Comparison of ENCODE assay signal across 13 cellular contexts in the genomic region with DNA sequence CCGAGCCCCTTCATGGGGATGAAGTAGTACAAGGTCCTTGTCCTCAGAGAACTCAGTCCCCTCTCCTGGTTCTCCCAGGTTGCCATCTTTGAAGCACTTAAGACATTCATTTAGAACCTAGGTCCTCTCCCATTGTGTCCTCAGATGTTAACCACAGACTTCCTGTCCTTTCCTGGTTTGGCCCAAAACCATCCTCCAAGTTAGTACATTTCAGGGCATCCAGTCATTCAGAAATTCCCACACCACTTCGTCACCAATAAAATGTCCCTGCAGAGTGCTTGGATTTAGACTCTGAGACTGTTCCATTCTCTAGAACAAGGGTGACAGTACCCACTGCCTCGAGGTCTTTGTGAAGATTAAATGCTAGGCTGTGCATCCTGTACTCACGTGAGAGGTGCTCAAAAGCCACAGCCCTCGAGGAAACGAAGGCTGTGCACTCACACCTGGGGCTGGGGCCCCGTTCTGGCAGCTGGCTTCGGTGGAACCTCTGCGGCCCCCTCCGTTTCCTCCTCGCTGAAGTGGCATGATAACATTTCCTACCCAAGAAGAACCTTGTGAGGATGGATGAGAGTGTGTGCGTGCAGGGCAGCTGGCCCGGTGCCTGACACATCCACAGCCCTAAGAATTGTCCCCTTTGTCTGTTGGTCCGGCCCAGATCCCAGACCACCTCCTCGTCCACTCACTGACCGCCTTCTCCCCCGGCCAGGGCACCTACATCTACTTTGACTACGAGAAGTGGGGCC. TPM values are rescaled to one million over a fixed set of nuclear protein-coding genes. Genes with fewer than 3 reads are reported as not detected.
DNase-seq lines count a peak whose midpoint lies in the region; ATAC-seq, FAIRE-seq and TF ChIP-seq lines count a peak whose summit lies in the region.
"Had no signal": no experiment of that assay in that cellular context is flagged by ENCODE, and none has a peak within 500 bp of the region (broad histone marks: within the 10 kb centered on the region; RNA-seq: fewer than 3 reads in every experiment).

No MANE protein-coding gene starts in this region.

- TF ChIP-seq CTCF in K562 (IDR thresholded peaks at IDR 0.05 in 2 of 3, conservative IDR thresholded peaks at IDR 0.05 in 1 of 3; ENCODE audit: insufficient read depth in 2 of 3, low read depth in 1 of 3, low read length in 3 of 3) (no peak), neutrophil (IDR thresholded peaks at IDR 0.05) (no peak)

- peak; percentile 49 for DNase-seq in activated T-cell treated with anti-CD3 and anti-CD28 coated beads, Interleukin-2, amount 50 U/mL, for 24 hours
- DNase-seq in activated T-cell treated with anti-CD3 and anti-CD28 coated beads for 4 hours (no peak), RPMI7951 (ENCODE audit: low read depth) (peak; percentile 82), K562 (ENCODE audit: extremely low read depth in 1 of 4, low spot score in 3 of 4) (no peak), MV-4-11 (lab: John Stamatoyannopoulos, UW) (no peak), cortex of kidney (lab: John Stamatoyannopoulos, UW) (no peak)
- DNase-seq: hippocampal formation, NCI-H1417 treated with DMSO at 0.1 percent for 48 hours, NCI-H82 had no signal

- ATAC-seq in K562: no peak
- no peak for ATAC-seq in HG03135 (IDR thresholded peaks at IDR 0.05; ENCODE audit: unreplicated experiment)

- POLR2A ChIA-PET in K562 (lab: Yijun Ruan, JAX): interaction anchor here (1.1 kb wide), 1 partner anchor 18 kb away, joined by 3 read pairs; no protein-coding TSS in a partner anchor

- H3K27me3 ChIP-seq in K562 (ENCODE audit: control insufficient read depth in 2 of 2, insufficient read depth in 2 of 2, low read length in 2 of 2): no peaks in the 10 kb centered on the region
- H3K27me3 ChIP-seq in neutrophil: no peaks in the 10 kb centered on the region

- FAIRE-seq in K562 (lab: Jason Lieb, UNC): no peak

- CTCF ChIA-PET in K562 (lab: Yijun Ruan, JAX; ENCODE audit: low intra/inter-chr PET ratio): no interaction called here

- 88% methylated on average over 15 of the region's 18 CpGs for WGBS in K562 (ENCODE audit: insufficient coverage, low coverage, missing lambda C conversion rate)

- H3K79me2 ChIP-seq in K562 (ENCODE audit: control insufficient read depth, insufficient read depth, low read length): peaks cover 11% of the 10 kb centered on the region; the same call in 2 of the 3 replicates

- H3K4me3 ChIP-seq in K562 (no peak overlapping the region), neutrophil (ENCODE audit: low read depth in 1 of 2, low read length in 1 of 2) (no peak overlapping the region)
- H3K4me3 ChIP-seq: coronary artery had no signal

- H3K27ac ChIP-seq in K562 (ENCODE audit: extremely low read depth, low read depth, low read length) (no peak overlapping the region), neutrophil (peak overlapping the region; percentile 52)
- H3K27ac ChIP-seq: coronary artery, HL-60 had no signal

- no peak overlapping the region for H3K9ac ChIP-seq in K562 (ENCODE audit: insufficient read depth in 1 of 2, low read depth in 2 of 2, low read length in 2 of 2)

- BruUV-seq in K562 (replicated peaks; lab: Mats Ljungman, UMichigan): TSS peak; percentile 21

- no peak for TF ChIP-seq EP300 in K562 (IDR thresholded peaks at IDR 0.05; ENCODE audit: low read length)

- peaks cover 7 to 11% of the 10 kb centered on the region in 2 experiments; a peak in 4 of 5 replicates for H3K4me1 ChIP-seq in K562 (replicated peaks in 1 of 2; ENCODE audit: control insufficient read depth in 2 of 2, insufficient read depth in 2 of 2, low read length in 2 of 2)
- peaks cover 18 to 19% of the 10 kb centered on the region in 2 experiments for H3K4me1 ChIP-seq in neutrophil (ENCODE audit: control insufficient read depth in 1 of 2, insufficient read depth in 1 of 2, low read depth in 1 of 2, low read length in 1 of 2)

- intact Hi-C loops in K562 (cut with micrococcal nuclease): no loop called here

- peak; percentile 50 for TF ChIP-seq POLR2A in K562 (conservative IDR thresholded peaks at IDR 0.05)

- H3K9me1 ChIP-seq in K562 (ENCODE audit: control insufficient read depth, insufficient read depth, low read length): no peaks in the 10 kb centered on the region

- H3K4me2 ChIP-seq in K562 (ENCODE audit: insufficient read depth, low read length): no peak overlapping the region

- peak overlapping the region; percentile 91 for H3K27ac Mint-ChIP-seq in activated T-cell treated with anti-CD3 and anti-CD28 coated beads, Interleukin-2, amount 50 U/mL, for 24 hours

- no peaks in the 10 kb centered on the region for H3K9me3 Mint-ChIP-seq in activated T-cell treated with anti-CD3 and anti-CD28 coated beads, Interleukin-2, amount 50 U/mL, for 24 hours

- no peaks in the 10 kb centered on the region; the same call in 1 of the 2 replicates for H4K20me1 ChIP-seq in K562 (replicated peaks; ENCODE audit: control insufficient read depth, insufficient read depth, low read length)

- H3K9me3 ChIP-seq in K562 (replicated peaks; ENCODE audit: control insufficient read depth, insufficient read depth, low read depth, low read length) (no peaks in the 10 kb centered on the region), neutrophil (no peaks in the 10 kb centered on the region)

- H3K27me3 Mint-ChIP-seq in activated T-cell treated with anti-CD3 and anti-CD28 coated beads, Interleukin-2, amount 50 U/mL, for 24 hours: no peaks in the 10 kb centered on the region

- H3K4me3 Mint-ChIP-seq in activated T-cell treated with anti-CD3 and anti-CD28 coated beads, Interleukin-2, amount 50 U/mL, for 24 hours: no peak overlapping the region

- H3K4me1 Mint-ChIP-seq in activated T-cell treated with anti-CD3 and anti-CD28 coated beads, Interleukin-2, amount 50 U/mL, for 24 hours (ENCODE audit: low read depth): peaks cover 44% of the 10 kb centered on the region

- in situ Hi-C loops in K562 (cut with MboI): no loop called here

- H3K36me3 Mint-ChIP-seq in activated T-cell treated with anti-CD3 and anti-CD28 coated beads, Interleukin-2, amount 50 U/mL, for 24 hours (ENCODE audit: low read depth): peaks cover 89% of the 10 kb centered on the region

- H2AFZ ChIP-seq in K562 (ENCODE audit: low read depth, low read length): no peak overlapping the region

- H3K36me3 ChIP-seq in K562 (ENCODE audit: control insufficient read depth, insufficient read depth, low read length) (peaks cover 83% of the 10 kb centered on the region), neutrophil (peaks cover 85% of the 10 kb centered on the region)

- no peak for TF ChIP-seq RAD21 in K562 (CRISPR knock-in tag; conservative IDR thresholded peaks at IDR 0.05 in 1 of 2, IDR thresholded peaks at IDR 0.05 in 1 of 2)

RNA-seq across cellular contexts. Expression of a gene that starts 4.7 kb away (rescaled TPM):
- 13.1 and 15.4 TPM in 2 replicates for total RNA-seq in RPMI7951 (2014; rRNA removed; shearing (Covaris generic))
- total RNA-seq in K562 (2011; cell fraction: chromatin; rRNA removed; ENCODE audit: low replicate concordance): 1.7 and 3.1 TPM in 2 replicates
- 2.6 and 3.3 TPM in 2 replicates for total RNA-seq in K562 (2011; cell fraction: nucleolus; rRNA removed)
- 1.4 and 2.3 TPM in 2 replicates for total RNA-seq in K562 (2011; cell fraction: nucleoplasm; rRNA removed)
- 10.5 and 12.6 TPM in 2 replicates for total RNA-seq in K562 (2014; rRNA removed)
- 2.3 and 2.6 TPM in 2 replicates for total RNA-seq in K562 (2014; rRNA removed; fragmentation: Illumina TruSeq; extraction: Trizol)
- 6.9 and 8.2 TPM in 2 replicates for total RNA-seq in K562 (2015; rRNA removed; fragmentation: Illumina TruSeq; extraction: Trizol)
- 4.7 and 5.5 TPM in 2 replicates for total RNA-seq in K562 (2021)
- 1.5 and 1.7 TPM in 2 replicates for polyA plus RNA-seq in K562 (2011; rRNA removed)
- polyA plus RNA-seq in K562 (2011; cell fraction: cytosol; rRNA removed): 1.3 and 1.7 TPM in 2 replicates
- 0.90 and 1.2 TPM in 2 replicates for polyA plus RNA-seq in K562 (2011; cell fraction: nucleus; rRNA removed)
- polyA plus RNA-seq in K562 (2012): 6.2 TPM in 2 replicates
- polyA plus RNA-seq in K562 (2014; fragmentation: Illumina TruSeq; extraction: Trizol): 6.2 and 6.7 TPM in 2 replicates
- polyA plus RNA-seq in K562 (2014; fragmentation: Nextera tagmentation; extraction: Ambion mirVana): under 1 TPM; 0.30 to 0.77 TPM
- 6.7 and 9.1 TPM in 2 replicates for polyA plus RNA-seq in K562 (2014; rRNA removed)
- polyA minus RNA-seq in K562 (2011; rRNA and poly(A)+ RNA removed): 0.74 and 0.78 TPM in 2 replicates
- polyA minus RNA-seq in K562 (2011; cell fraction: cytosol; rRNA and poly(A)+ RNA removed): 1.2 TPM in 1 of 2 replicates, not detected in the other
- polyA minus RNA-seq in K562 (2011; cell fraction: nucleus; rRNA and poly(A)+ RNA removed): 0.44 and 0.54 TPM in 2 replicates

RNA-seq across cellular contexts. Expression of a gene that starts 17.2 kb away (rescaled TPM):
- total RNA-seq in RPMI7951 (2014; rRNA removed; shearing (Covaris generic)): 9.6 and 12.3 TPM in 2 replicates
- total RNA-seq in K562 (2011; cell fraction: chromatin; rRNA removed; ENCODE audit: low replicate concordance): 79.4 and 81.7 TPM in 2 replicates
- 23.0 and 23.3 TPM in 2 replicates for total RNA-seq in K562 (2011; cell fraction: nucleolus; rRNA removed)
- total RNA-seq in K562 (2011; cell fraction: nucleoplasm; rRNA removed): 36.7 and 42.3 TPM in 2 replicates
- total RNA-seq in K562 (2014; rRNA removed) (16.3 and 17.5 TPM in 2 replicates), K562 (2014; rRNA removed; fragmentation: Illumina TruSeq; extraction: Trizol) (9.9 and 10.7 TPM in 2 replicates), K562 (2015; rRNA removed; fragmentation: Illumina TruSeq; extraction: Trizol) (9.4 and 10.7 TPM in 2 replicates), K562 (2021) (51.4 and 60.4 TPM in 2 replicates)
- polyA plus RNA-seq in K562 (2011; rRNA removed) (5.6 and 8.7 TPM in 2 replicates), K562 (2014; fragmentation: Illumina TruSeq; extraction: Trizol) (56.5 and 63.4 TPM in 2 replicates), K562 (2014; fragmentation: Nextera tagmentation; extraction: Ambion mirVana) (under 1 TPM; 0.27 to 0.46 TPM), K562 (2014; rRNA removed) (17.3 and 21.3 TPM in 2 replicates)
- 7.9 and 9.0 TPM in 2 replicates for polyA plus RNA-seq in K562 (2011; cell fraction: cytosol; rRNA removed)
- polyA plus RNA-seq in K562 (2011; cell fraction: nucleus; rRNA removed): 18.6 and 27.5 TPM in 2 replicates
- polyA plus RNA-seq in K562 (2012): 39.2 and 52.8 TPM in 2 replicates
- 25.4 and 28.9 TPM in 2 replicates for polyA minus RNA-seq in K562 (2011; rRNA and poly(A)+ RNA removed)
- 33.3 and 34.9 TPM in 2 replicates for polyA minus RNA-seq in K562 (2011; cell fraction: cytosol; rRNA and poly(A)+ RNA removed)
- 6.5 and 9.7 TPM in 2 replicates for polyA minus RNA-seq in K562 (2011; cell fraction: nucleus; rRNA and poly(A)+ RNA removed)

RNA-seq across cellular contexts. Expression of a gene that starts 18.2 kb away (rescaled TPM):
- 3.8 TPM in 1 of 2 replicates, not detected in the other for total RNA-seq in RPMI7951 (2014; rRNA removed; shearing (Covaris generic))
- total RNA-seq in K562 (2011; cell fraction: chromatin; rRNA removed; ENCODE audit: low replicate concordance): 0.28 TPM in 1 of 2 replicates, not detected in the other
- total RNA-seq in K562 (2011; cell fraction: nucleolus; rRNA removed): 0.67 and 0.79 TPM in 2 replicates
- not detected in 2 replicates for total RNA-seq in K562 (2011; cell fraction: nucleoplasm; rRNA removed)
- total RNA-seq in K562 (2014; rRNA removed) (not detected in 2 replicates), K562 (2014; rRNA removed; fragmentation: Illumina TruSeq; extraction: Trizol) (not detected in 2 replicates), K562 (2015; rRNA removed; fragmentation: Illumina TruSeq; extraction: Trizol) (0.11 and 0.18 TPM in 2 replicates), K562 (2021) (0.36 and 0.51 TPM in 2 replicates)
- polyA plus RNA-seq in K562 (2011; rRNA removed) (0.36 and 0.43 TPM in 2 replicates), K562 (2014; fragmentation: Illumina TruSeq; extraction: Trizol) (0.29 and 0.74 TPM in 2 replicates), K562 (2014; fragmentation: Nextera tagmentation; extraction: Ambion mirVana) (under 1 TPM; 0.35 to 0.79 TPM), K562 (2014; rRNA removed) (0.12 and 0.81 TPM in 2 replicates)
- 0.27 and 0.44 TPM in 2 replicates for polyA plus RNA-seq in K562 (2011; cell fraction: cytosol; rRNA removed)
- polyA plus RNA-seq in K562 (2011; cell fraction: nucleus; rRNA removed): 0.65 and 1.5 TPM in 2 replicates
- 1.1 and 1.7 TPM in 2 replicates for polyA plus RNA-seq in K562 (2012)
- not detected in 2 replicates for polyA minus RNA-seq in K562 (2011; rRNA and poly(A)+ RNA removed)
- not detected in 2 replicates for polyA minus RNA-seq in K562 (2011; cell fraction: cytosol; rRNA and poly(A)+ RNA removed)
- not detected in 2 replicates for polyA minus RNA-seq in K562 (2011; cell fraction: nucleus; rRNA and poly(A)+ RNA removed)

RNA-seq across cellular contexts. Expression of a gene that starts 34.6 kb away (rescaled TPM):
- 174 and 183 TPM in 2 replicates for total RNA-seq in RPMI7951 (2014; rRNA removed; shearing (Covaris generic))
- total RNA-seq in K562 (2011; cell fraction: chromatin; rRNA removed; ENCODE audit: low replicate concordance): 69.6 and 252 TPM in 2 replicates
- total RNA-seq in K562 (2011; cell fraction: nucleolus; rRNA removed): 206 and 229 TPM in 2 replicates
- 169 and 219 TPM in 2 replicates for total RNA-seq in K562 (2011; cell fraction: nucleoplasm; rRNA removed)
- total RNA-seq in K562 (2014; rRNA removed) (87.0 and 104 TPM in 2 replicates), K562 (2014; rRNA removed; fragmentation: Illumina TruSeq; extraction: Trizol) (15.4 and 18.2 TPM in 2 replicates), K562 (2015; rRNA removed; fragmentation: Illumina TruSeq; extraction: Trizol) (56.1 and 60.7 TPM in 2 replicates), K562 (2021) (153 and 160 TPM in 2 replicates)
- polyA plus RNA-seq in K562 (2011; rRNA removed) (30.3 and 85.5 TPM in 2 replicates), K562 (2014; fragmentation: Illumina TruSeq; extraction: Trizol) (79.6 and 108 TPM in 2 replicates), K562 (2014; fragmentation: Nextera tagmentation; extraction: Ambion mirVana) (1 to 10 TPM; 1.4 to 2.6 TPM), K562 (2014; rRNA removed) (79.2 and 92.4 TPM in 2 replicates)
- 53.9 and 134 TPM in 2 replicates for polyA plus RNA-seq in K562 (2011; cell fraction: cytosol; rRNA removed)
- polyA plus RNA-seq in K562 (2011; cell fraction: nucleus; rRNA removed): 78.0 and 150 TPM in 2 replicates
- polyA plus RNA-seq in K562 (2012): 134 and 209 TPM in 2 replicates
- 16.9 and 19.4 TPM in 2 replicates for polyA minus RNA-seq in K562 (2011; rRNA and poly(A)+ RNA removed)
- polyA minus RNA-seq in K562 (2011; cell fraction: cytosol; rRNA and poly(A)+ RNA removed): 91.7 and 110 TPM in 2 replicates
- 39.8 and 40.0 TPM in 2 replicates for polyA minus RNA-seq in K562 (2011; cell fraction: nucleus; rRNA and poly(A)+ RNA removed)

RNA-seq across cellular contexts. Expression of a gene that starts 36.3 kb away (rescaled TPM):
- total RNA-seq in RPMI7951 (2014; rRNA removed; shearing (Covaris generic)): 125 and 166 TPM in 2 replicates
- 6.2 and 16.5 TPM in 2 replicates for total RNA-seq in K562 (2011; cell fraction: chromatin; rRNA removed; ENCODE audit: low replicate concordance)
- 24.2 and 25.2 TPM in 2 replicates for total RNA-seq in K562 (2011; cell fraction: nucleolus; rRNA removed)
- total RNA-seq in K562 (2011; cell fraction: nucleoplasm; rRNA removed): 10.4 and 11.7 TPM in 2 replicates
- total RNA-seq in K562 (2014; rRNA removed) (48.3 and 52.3 TPM in 2 replicates), K562 (2014; rRNA removed; fragmentation: Illumina TruSeq; extraction: Trizol) (11.0 and 15.9 TPM in 2 replicates), K562 (2015; rRNA removed; fragmentation: Illumina TruSeq; extraction: Trizol) (32.8 and 34.3 TPM in 2 replicates), K562 (2021) (43.7 and 45.7 TPM in 2 replicates)
- polyA plus RNA-seq in K562 (2011; rRNA removed) (29.5 and 39.8 TPM in 2 replicates), K562 (2014; fragmentation: Illumina TruSeq; extraction: Trizol) (15.6 and 34.6 TPM in 2 replicates), K562 (2014; fragmentation: Nextera tagmentation; extraction: Ambion mirVana) (1 to 10 TPM; 3.1 to 3.9 TPM), K562 (2014; rRNA removed) (57.6 and 59.9 TPM in 2 replicates)
- polyA plus RNA-seq in K562 (2011; cell fraction: cytosol; rRNA removed): 70.3 and 121 TPM in 2 replicates
- 32.8 and 33.9 TPM in 2 replicates for polyA plus RNA-seq in K562 (2011; cell fraction: nucleus; rRNA removed)
- 30.6 and 41.6 TPM in 2 replicates for polyA plus RNA-seq in K562 (2012)
- polyA minus RNA-seq in K562 (2011; rRNA and poly(A)+ RNA removed): 8.6 and 12.1 TPM in 2 replicates
- 18.6 and 27.7 TPM in 2 replicates for polyA minus RNA-seq in K562 (2011; cell fraction: cytosol; rRNA and poly(A)+ RNA removed)
- 6.5 and 8.9 TPM in 2 replicates for polyA minus RNA-seq in K562 (2011; cell fraction: nucleus; rRNA and poly(A)+ RNA removed)

Comparison
In these comparisons a context has a peak if more than half of its experiments do, and no peak if none do; other contexts are left out.
1. DNase-seq: peak in activated T-cell treated with anti-CD3 and anti-CD28 coated beads, Interleukin-2, amount 50 U/mL, for 24 hours (single experiment) and RPMI7951 (single experiment); none in activated T-cell treated with anti-CD3 and anti-CD28 coated beads for 4 hours (single experiment), K562 (0 of 4), MV-4-11 (single experiment) and cortex of kidney (single experiment).